ENCODE assay signal across 1 cellular context in the genomic region with DNA sequence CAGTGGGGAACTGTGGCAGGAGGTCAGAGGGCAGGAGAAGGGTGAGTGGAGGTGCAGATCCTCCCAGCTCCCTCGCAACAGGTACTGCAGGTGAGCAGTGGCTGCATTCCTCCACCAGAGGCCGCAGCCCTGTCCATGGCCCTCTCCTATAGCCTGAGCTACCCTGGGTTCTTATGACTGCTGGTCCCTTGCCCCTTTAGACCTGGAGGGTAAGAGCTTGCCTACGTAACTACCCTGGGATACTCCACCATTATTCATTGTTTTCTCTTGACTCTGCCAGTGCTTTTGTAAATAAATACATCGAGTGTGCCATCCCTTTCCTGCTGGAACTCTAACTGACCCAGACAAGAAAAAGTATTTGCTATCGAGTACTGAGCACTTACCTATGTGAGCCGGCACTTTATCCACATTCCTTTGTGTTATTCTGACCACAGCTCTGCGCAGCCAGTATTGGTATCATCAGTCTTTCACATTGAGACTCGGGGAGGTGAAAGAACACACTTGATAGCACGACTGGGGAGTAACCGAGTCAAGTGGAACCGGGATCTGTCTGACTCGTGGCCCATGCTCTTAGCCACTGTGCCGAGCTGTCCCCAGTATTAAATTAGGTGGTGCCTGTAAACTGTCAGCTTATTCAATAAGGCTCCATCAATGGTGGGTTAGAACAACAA.
TF ChIP-seq lines count a peak whose summit lies in the region.

No MANE protein-coding gene starts in this region.

TF ChIP-seq in HepG2, 621 proteins besides CTCF, POLR2A, EP300 and RAD21:
- TF ChIP-seq, protein P1, sequence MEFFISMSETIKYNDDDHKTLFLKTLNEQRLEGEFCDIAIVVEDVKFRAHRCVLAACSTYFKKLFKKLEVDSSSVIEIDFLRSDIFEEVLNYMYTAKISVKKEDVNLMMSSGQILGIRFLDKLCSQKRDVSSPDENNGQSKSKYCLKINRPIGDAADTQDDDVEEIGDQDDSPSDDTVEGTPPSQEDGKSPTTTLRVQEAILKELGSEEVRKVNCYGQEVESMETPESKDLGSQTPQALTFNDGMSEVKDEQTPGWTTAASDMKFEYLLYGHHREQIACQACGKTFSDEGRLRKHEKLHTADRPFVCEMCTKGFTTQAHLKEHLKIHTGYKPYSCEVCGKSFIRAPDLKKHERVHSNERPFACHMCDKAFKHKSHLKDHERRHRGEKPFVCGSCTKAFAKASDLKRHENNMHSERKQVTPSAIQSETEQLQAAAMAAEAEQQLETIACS (CRISPR knock-in tag; IDR thresholded peaks at IDR 0.05) = no peak
- no peak for TF ChIP-seq ELF4 (CRISPR knock-in tag; IDR thresholded peaks at IDR 0.05; ENCODE audit: borderline replicate concordance)
- no peak for TF ChIP-seq ATF7-NPFF (CRISPR knock-in tag; IDR thresholded peaks at IDR 0.05; ENCODE audit: low read depth)
- no peak for TF ChIP-seq ZNF577 (CRISPR knock-in tag; IDR thresholded peaks at IDR 0.05; ENCODE audit: borderline replicate concordance, low read depth)
- TF ChIP-seq MAFG (CRISPR knock-in tag; IDR thresholded peaks at IDR 0.05) = no peak
- no peak for TF ChIP-seq ZNF484 (CRISPR knock-in tag; IDR thresholded peaks at IDR 0.05; ENCODE audit: borderline replicate concordance, low read depth)
- TF ChIP-seq, protein P2, sequence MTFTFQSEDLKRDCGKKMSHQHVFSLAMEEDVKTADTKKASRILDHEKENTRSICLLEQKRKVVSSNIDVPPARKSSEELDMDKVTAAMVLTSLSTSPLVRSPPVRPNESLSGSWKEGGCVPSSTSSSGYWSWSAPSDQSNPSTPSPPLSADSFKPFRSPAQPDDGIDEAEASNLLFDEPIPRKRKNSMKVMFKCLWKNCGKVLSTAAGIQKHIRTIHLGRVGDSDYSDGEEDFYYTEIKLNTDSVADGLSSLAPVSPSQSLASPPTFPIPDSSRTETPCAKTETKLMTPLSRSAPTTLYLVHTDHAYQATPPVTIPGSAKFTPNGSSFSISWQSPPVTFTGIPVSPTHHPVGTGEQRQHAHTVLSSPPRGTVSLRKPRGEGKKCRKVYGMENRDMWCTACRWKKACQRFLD (CRISPR knock-in tag; IDR thresholded peaks at IDR 0.05; ENCODE audit: borderline replicate concordance) = no peak
- no peak for TF ChIP-seq NFRKB (IDR thresholded peaks at IDR 0.05)
- TF ChIP-seq ZNF160 (CRISPR knock-in tag; IDR thresholded peaks at IDR 0.05) = no peak
- TF ChIP-seq PAX8 (CRISPR knock-in tag; IDR thresholded peaks at IDR 0.05; ENCODE audit: borderline replicate concordance) = no peak
- TF ChIP-seq, protein P3, sequence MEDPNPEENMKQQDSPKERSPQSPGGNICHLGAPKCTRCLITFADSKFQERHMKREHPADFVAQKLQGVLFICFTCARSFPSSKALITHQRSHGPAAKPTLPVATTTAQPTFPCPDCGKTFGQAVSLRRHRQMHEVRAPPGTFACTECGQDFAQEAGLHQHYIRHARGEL (CRISPR knock-in tag; IDR thresholded peaks at IDR 0.05) = no peak
- TF ChIP-seq ZNF367 (CRISPR knock-in tag; IDR thresholded peaks at IDR 0.05; ENCODE audit: borderline replicate concordance) = no peak
- no peak for TF ChIP-seq KLF15 (CRISPR knock-in tag; IDR thresholded peaks at IDR 0.05; ENCODE audit: borderline replicate concordance)
- TF ChIP-seq ZNF225 (CRISPR knock-in tag; IDR thresholded peaks at IDR 0.05) = no peak
- no peak for TF ChIP-seq SNRNP70 (IDR thresholded peaks at IDR 0.05; ENCODE audit: low read depth, low read length)
- no peak for TF ChIP-seq DR1 (CRISPR knock-in tag; IDR thresholded peaks at IDR 0.05)
- no peak for TF ChIP-seq ZNF33A (CRISPR knock-in tag; IDR thresholded peaks at IDR 0.05; ENCODE audit: borderline replicate concordance)
- no peak for TF ChIP-seq ZFP37 (CRISPR knock-in tag; IDR thresholded peaks at IDR 0.05; ENCODE audit: borderline replicate concordance)
- TF ChIP-seq ZNF253 (CRISPR knock-in tag; IDR thresholded peaks at IDR 0.05; ENCODE audit: borderline replicate concordance) = no peak
- TF ChIP-seq EZH2 (conservative IDR thresholded peaks at IDR 0.05; ENCODE audit: low read depth, low read length) = no peak
